1 cellular context compared by ENCODE assay signal in genomic region chr12:53143355-53143754, GRCh38.
TF ChIP-seq lines count a peak whose summit lies in the region.

No MANE protein-coding gene starts in this region.

TF ChIP-seq in K562, 482 proteins besides CTCF, POLR2A, EP300 and RAD21:
- TF ChIP-seq RBFOX2 (IDR thresholded peaks at IDR 0.05; ENCODE audit: low read depth, low read length) (no peak), ZSCAN29 (IDR thresholded peaks at IDR 0.05) (peak; percentile 74; the same call in 1 of the 2 replicates), HDAC1 (IDR thresholded peaks at IDR 0.05) (peak in 1 of 2 experiments; percentile 44; a peak in 1 of 4 replicates), RFX5 (IDR thresholded peaks at IDR 0.05; ENCODE audit: low read depth, low read length) (no peak), MYBL2 (IDR thresholded peaks at IDR 0.05; ENCODE audit: low read depth) (peak; percentile 54; the same call in 1 of the 2 replicates), MYBL2 (CRISPR knock-in tag; IDR thresholded peaks at IDR 0.05; ENCODE audit: borderline replicate concordance) (no peak), ZNF79 (CRISPR knock-in tag; IDR thresholded peaks at IDR 0.05; ENCODE audit: low read depth) (no peak), PHB (CRISPR knock-in tag; IDR thresholded peaks at IDR 0.05) (no peak), ARID1B (IDR thresholded peaks at IDR 0.05) (peak; percentile 49), JUND (IDR thresholded peaks at IDR 0.05; ENCODE audit: borderline replicate concordance, low read depth, low read length) (peak; percentile 4; the same call in 1 of the 2 replicates), JUND (tag; IDR thresholded peaks at IDR 0.05; ENCODE audit: borderline replicate concordance, low read depth, low read length) (no peak), ZNF384 (IDR thresholded peaks at IDR 0.05; ENCODE audit: low read depth, low read length) (0 out of 2 replicates have a peak, but pooled peaks have one; percentile 5), IRF2 (CRISPR knock-in tag; IDR thresholded peaks at IDR 0.05) (no peak), ZEB2 (IDR thresholded peaks at IDR 0.05) (peak; percentile 93), FOXM1 (IDR thresholded peaks at IDR 0.05; ENCODE audit: low read depth) (peak; percentile 90), FOXM1 (CRISPR knock-in tag; IDR thresholded peaks at IDR 0.05; ENCODE audit: low read depth) (no peak), SMARCE1 (IDR thresholded peaks at IDR 0.05) (0 out of 2 replicates have a peak, but pooled peaks have one; percentile 55), TEAD4 (IDR thresholded peaks at IDR 0.05; ENCODE audit: low read length) (peak; percentile 38; the same call in 1 of the 2 replicates), TEAD4 (CRISPR knock-in tag; IDR thresholded peaks at IDR 0.05; ENCODE audit: borderline replicate concordance) (no peak), ELF2 (CRISPR knock-in tag; IDR thresholded peaks at IDR 0.05) (no peak), KLF13 (tag; IDR thresholded peaks at IDR 0.05; ENCODE audit: borderline replicate concordance, low read depth) (peak; percentile 43; the same call in 1 of the 2 replicates), CREBBP (IDR thresholded peaks at IDR 0.05; ENCODE audit: low read depth, low read length) (no peak), MCM2 (IDR thresholded peaks at IDR 0.05; ENCODE audit: low read depth) (no peak), HMGN3 (IDR thresholded peaks at IDR 0.05; ENCODE audit: borderline replicate concordance, extremely low read depth, insufficient read length, low read depth, low read length) (no peak), E2F5 (CRISPR knock-in tag; IDR thresholded peaks at IDR 0.05) (no peak), C11orf30 (IDR thresholded peaks at IDR 0.05; ENCODE audit: low read depth) (peak; percentile 48), CTBP1 (IDR thresholded peaks at IDR 0.05; ENCODE audit: borderline replicate concordance) (peak; percentile 50; the same call in 1 of the 2 replicates), DPF2 (IDR thresholded peaks at IDR 0.05) (peak; percentile 61), ZNF518B (CRISPR knock-in tag; IDR thresholded peaks at IDR 0.05) (no peak), E2F6 (IDR thresholded peaks at IDR 0.05; ENCODE audit: borderline replicate concordance in 1 of 2, extremely low read depth in 1 of 2, insufficient read depth in 1 of 2, insufficient read length in 1 of 2, low read depth in 1 of 2, low read length in 1 of 2, poor library complexity in 1 of 2, severe bottlenecking in 1 of 2) (no peak), PKNOX1 (IDR thresholded peaks at IDR 0.05) (peak; percentile 65), CBFA2T2 (conservative IDR thresholded peaks at IDR 0.05) (0 out of 2 replicates have a peak, but pooled peaks have one; percentile 28), CBFA2T3 (IDR thresholded peaks at IDR 0.05) (peak; percentile 57), MAFK (IDR thresholded peaks at IDR 0.05; ENCODE audit: low read length) (0 out of 2 replicates have a peak, but pooled peaks have one; percentile 25), SMARCA4 (IDR thresholded peaks at IDR 0.05) (peak; percentile 44; the same call in 1 of the 2 replicates), SOX6 (IDR thresholded peaks at IDR 0.05) (peak; percentile 90), NFYB (IDR thresholded peaks at IDR 0.05; ENCODE audit: extremely low read depth, insufficient read length) (no peak), JUN (IDR thresholded peaks at IDR 0.05; ENCODE audit: borderline replicate concordance, low read depth, low read length) (no peak), JUN (CRISPR knock-in tag; IDR thresholded peaks at IDR 0.05; ENCODE audit: borderline replicate concordance) (no peak), ZZZ3 (IDR thresholded peaks at IDR 0.05) (no peak), CHD2 (IDR thresholded peaks at IDR 0.05; ENCODE audit: low read depth, low read length) (no peak), FOXK2 (conservative IDR thresholded peaks at IDR 0.05 in 1 of 2, IDR thresholded peaks at IDR 0.05 in 1 of 2; ENCODE audit: low read depth in 2 of 2) (peak; percentile 82 to 83), ZNF133 (CRISPR knock-in tag; IDR thresholded peaks at IDR 0.05) (no peak), ZNF12 (CRISPR knock-in tag; IDR thresholded peaks at IDR 0.05) (no peak), TAL1 (IDR thresholded peaks at IDR 0.05) (peak; percentile 22; the same call in 1 of the 2 replicates), NFE2 (IDR thresholded peaks at IDR 0.05; ENCODE audit: low read depth) (peak; percentile 60), SNAPC5 (CRISPR knock-in tag; IDR thresholded peaks at IDR 0.05) (no peak), EGR1 (conservative IDR thresholded peaks at IDR 0.05) (0 out of 2 replicates have a peak, but pooled peaks have one; percentile 20), POLR2H (tag; IDR thresholded peaks at IDR 0.05; ENCODE audit: low read depth) (no peak)
- TF ChIP-seq, protein P1, sequence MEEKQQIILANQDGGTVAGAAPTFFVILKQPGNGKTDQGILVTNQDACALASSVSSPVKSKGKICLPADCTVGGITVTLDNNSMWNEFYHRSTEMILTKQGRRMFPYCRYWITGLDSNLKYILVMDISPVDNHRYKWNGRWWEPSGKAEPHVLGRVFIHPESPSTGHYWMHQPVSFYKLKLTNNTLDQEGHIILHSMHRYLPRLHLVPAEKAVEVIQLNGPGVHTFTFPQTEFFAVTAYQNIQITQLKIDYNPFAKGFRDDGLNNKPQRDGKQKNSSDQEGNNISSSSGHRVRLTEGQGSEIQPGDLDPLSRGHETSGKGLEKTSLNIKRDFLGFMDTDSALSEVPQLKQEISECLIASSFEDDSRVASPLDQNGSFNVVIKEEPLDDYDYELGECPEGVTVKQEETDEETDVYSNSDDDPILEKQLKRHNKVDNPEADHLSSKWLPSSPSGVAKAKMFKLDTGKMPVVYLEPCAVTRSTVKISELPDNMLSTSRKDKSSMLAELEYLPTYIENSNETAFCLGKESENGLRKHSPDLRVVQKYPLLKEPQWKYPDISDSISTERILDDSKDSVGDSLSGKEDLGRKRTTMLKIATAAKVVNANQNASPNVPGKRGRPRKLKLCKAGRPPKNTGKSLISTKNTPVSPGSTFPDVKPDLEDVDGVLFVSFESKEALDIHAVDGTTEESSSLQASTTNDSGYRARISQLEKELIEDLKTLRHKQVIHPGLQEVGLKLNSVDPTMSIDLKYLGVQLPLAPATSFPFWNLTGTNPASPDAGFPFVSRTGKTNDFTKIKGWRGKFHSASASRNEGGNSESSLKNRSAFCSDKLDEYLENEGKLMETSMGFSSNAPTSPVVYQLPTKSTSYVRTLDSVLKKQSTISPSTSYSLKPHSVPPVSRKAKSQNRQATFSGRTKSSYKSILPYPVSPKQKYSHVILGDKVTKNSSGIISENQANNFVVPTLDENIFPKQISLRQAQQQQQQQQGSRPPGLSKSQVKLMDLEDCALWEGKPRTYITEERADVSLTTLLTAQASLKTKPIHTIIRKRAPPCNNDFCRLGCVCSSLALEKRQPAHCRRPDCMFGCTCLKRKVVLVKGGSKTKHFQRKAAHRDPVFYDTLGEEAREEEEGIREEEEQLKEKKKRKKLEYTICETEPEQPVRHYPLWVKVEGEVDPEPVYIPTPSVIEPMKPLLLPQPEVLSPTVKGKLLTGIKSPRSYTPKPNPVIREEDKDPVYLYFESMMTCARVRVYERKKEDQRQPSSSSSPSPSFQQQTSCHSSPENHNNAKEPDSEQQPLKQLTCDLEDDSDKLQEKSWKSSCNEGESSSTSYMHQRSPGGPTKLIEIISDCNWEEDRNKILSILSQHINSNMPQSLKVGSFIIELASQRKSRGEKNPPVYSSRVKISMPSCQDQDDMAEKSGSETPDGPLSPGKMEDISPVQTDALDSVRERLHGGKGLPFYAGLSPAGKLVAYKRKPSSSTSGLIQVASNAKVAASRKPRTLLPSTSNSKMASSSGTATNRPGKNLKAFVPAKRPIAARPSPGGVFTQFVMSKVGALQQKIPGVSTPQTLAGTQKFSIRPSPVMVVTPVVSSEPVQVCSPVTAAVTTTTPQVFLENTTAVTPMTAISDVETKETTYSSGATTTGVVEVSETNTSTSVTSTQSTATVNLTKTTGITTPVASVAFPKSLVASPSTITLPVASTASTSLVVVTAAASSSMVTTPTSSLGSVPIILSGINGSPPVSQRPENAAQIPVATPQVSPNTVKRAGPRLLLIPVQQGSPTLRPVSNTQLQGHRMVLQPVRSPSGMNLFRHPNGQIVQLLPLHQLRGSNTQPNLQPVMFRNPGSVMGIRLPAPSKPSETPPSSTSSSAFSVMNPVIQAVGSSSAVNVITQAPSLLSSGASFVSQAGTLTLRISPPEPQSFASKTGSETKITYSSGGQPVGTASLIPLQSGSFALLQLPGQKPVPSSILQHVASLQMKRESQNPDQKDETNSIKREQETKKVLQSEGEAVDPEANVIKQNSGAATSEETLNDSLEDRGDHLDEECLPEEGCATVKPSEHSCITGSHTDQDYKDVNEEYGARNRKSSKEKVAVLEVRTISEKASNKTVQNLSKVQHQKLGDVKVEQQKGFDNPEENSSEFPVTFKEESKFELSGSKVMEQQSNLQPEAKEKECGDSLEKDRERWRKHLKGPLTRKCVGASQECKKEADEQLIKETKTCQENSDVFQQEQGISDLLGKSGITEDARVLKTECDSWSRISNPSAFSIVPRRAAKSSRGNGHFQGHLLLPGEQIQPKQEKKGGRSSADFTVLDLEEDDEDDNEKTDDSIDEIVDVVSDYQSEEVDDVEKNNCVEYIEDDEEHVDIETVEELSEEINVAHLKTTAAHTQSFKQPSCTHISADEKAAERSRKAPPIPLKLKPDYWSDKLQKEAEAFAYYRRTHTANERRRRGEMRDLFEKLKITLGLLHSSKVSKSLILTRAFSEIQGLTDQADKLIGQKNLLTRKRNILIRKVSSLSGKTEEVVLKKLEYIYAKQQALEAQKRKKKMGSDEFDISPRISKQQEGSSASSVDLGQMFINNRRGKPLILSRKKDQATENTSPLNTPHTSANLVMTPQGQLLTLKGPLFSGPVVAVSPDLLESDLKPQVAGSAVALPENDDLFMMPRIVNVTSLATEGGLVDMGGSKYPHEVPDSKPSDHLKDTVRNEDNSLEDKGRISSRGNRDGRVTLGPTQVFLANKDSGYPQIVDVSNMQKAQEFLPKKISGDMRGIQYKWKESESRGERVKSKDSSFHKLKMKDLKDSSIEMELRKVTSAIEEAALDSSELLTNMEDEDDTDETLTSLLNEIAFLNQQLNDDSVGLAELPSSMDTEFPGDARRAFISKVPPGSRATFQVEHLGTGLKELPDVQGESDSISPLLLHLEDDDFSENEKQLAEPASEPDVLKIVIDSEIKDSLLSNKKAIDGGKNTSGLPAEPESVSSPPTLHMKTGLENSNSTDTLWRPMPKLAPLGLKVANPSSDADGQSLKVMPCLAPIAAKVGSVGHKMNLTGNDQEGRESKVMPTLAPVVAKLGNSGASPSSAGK (IDR thresholded peaks at IDR 0.05), result no peak
- TF ChIP-seq, protein P2, sequence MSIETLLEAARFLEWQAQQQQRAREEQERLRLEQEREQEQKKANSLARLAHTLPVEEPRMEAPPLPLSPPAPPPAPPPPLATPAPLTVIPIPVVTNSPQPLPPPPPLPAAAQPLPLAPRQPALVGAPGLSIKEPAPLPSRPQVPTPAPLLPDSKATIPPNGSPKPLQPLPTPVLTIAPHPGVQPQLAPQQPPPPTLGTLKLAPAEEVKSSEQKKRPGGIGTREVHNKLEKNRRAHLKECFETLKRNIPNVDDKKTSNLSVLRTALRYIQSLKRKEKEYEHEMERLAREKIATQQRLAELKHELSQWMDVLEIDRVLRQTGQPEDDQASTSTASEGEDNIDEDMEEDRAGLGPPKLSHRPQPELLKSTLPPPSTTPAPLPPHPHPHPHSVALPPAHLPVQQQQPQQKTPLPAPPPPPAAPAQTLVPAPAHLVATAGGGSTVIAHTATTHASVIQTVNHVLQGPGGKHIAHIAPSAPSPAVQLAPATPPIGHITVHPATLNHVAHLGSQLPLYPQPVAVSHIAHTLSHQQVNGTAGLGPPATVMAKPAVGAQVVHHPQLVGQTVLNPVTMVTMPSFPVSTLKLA (conservative IDR thresholded peaks at IDR 0.05), result 0 out of 4 replicates have a peak, but pooled peaks of 1 of the 2 experiments have one; percentile 49
